18 cellular contexts compared by ENCODE assay signal in genomic region chr11:2914475-2915195, GRCh38. TPM values are rescaled to one million over a fixed set of nuclear protein-coding genes. Genes with fewer than 3 reads are reported as not detected.
DNase-seq lines count a peak whose midpoint lies in the region; ATAC-seq and TF ChIP-seq lines count a peak whose summit lies in the region.
"Had no signal": no experiment of that assay in that cellular context is flagged by ENCODE, and none has a peak within 500 bp of the region (broad histone marks: within the 10 kb centered on the region; RNA-seq: fewer than 3 reads in every experiment).

No MANE protein-coding gene starts in this region.

- POLR2A ChIA-PET in naive thymus-derived CD4-positive, alpha-beta T cell (lab: Charles Lee): no interaction called here

- no peaks in the 10 kb centered on the region for H3K36me3 ChIP-seq in psoas muscle (ENCODE audit: insufficient read depth in 1 of 2, low read depth in 1 of 2)
- H3K36me3 ChIP-seq in naive thymus-derived CD4-positive, alpha-beta T cell (ENCODE audit: control insufficient read depth in 2 of 3, insufficient read depth in 3 of 3, low read length in 3 of 3): no peaks in the 10 kb centered on the region

- H3K27me3 Mint-ChIP-seq in naive thymus-derived CD4-positive, alpha-beta T cell: no peaks in the 10 kb centered on the region
- H3K27me3 Mint-ChIP-seq: CD8-positive, alpha-beta memory T cell; naive thymus-derived CD8-positive, alpha-beta T cell; T-cell had no signal

- no peaks in the 10 kb centered on the region for H3K4me1 ChIP-seq in psoas muscle
- peaks cover 0 to 5% of the 10 kb centered on the region in 2 donors for H3K4me1 ChIP-seq in naive thymus-derived CD4-positive, alpha-beta T cell (ENCODE audit: control insufficient read depth in 2 of 2, insufficient read depth in 2 of 2, low read length in 2 of 2)

- no peak overlapping the region for H3K27ac Mint-ChIP-seq in naive thymus-derived CD4-positive, alpha-beta T cell
- H3K27ac Mint-ChIP-seq: activated naive CD4-positive, alpha-beta T cell treated with anti-CD3 and anti-CD28 coated beads for 36 hours; brain had no signal

- no peaks in the 10 kb centered on the region for H3K9me3 Mint-ChIP-seq in naive thymus-derived CD4-positive, alpha-beta T cell
- H3K9me3 Mint-ChIP-seq: activated naive CD4-positive, alpha-beta T cell treated with anti-CD3 and anti-CD28 coated beads for 36 hours; brain; CD8-positive, alpha-beta memory T cell; naive thymus-derived CD8-positive, alpha-beta T cell; T-cell had no signal

- WGBS in psoas muscle, 3 donors: 67 to 72% (median 69%) methylated on average over 18 of the region's 18 CpGs

- H3K4me3 ChIP-seq in psoas muscle: no peak overlapping the region
- no peak overlapping the region for H3K4me3 ChIP-seq in naive thymus-derived CD4-positive, alpha-beta T cell (ENCODE audit: low read length)

- H3K4me3 Mint-ChIP-seq in naive thymus-derived CD4-positive, alpha-beta T cell: peak overlapping the region in 1 of 10 donors; percentile 16
- H3K4me3 Mint-ChIP-seq: activated naive CD4-positive, alpha-beta T cell treated with anti-CD3 and anti-CD28 coated beads for 36 hours; brain had no signal

- peaks cover 5 to 14% (median 11%) of the 10 kb centered on the region in 7 donors for H3K4me1 Mint-ChIP-seq in naive thymus-derived CD4-positive, alpha-beta T cell

- H3K9me3 ChIP-seq in psoas muscle: no peaks in the 10 kb centered on the region
- H3K9me3 ChIP-seq in naive thymus-derived CD4-positive, alpha-beta T cell (ENCODE audit: control insufficient read depth in 2 of 3, low read length in 3 of 3): no peaks in the 10 kb centered on the region

- peak; percentile 66 for ATAC-seq in Right ventricle myocardium inferior
- peak; percentile 25 to 60 (median 51) for ATAC-seq in psoas muscle
- ATAC-seq in naive thymus-derived CD4-positive, alpha-beta T cell: no peak
- ATAC-seq: activated CD4-positive, CD25-positive, alpha-beta regulatory T cell treated with anti-CD3 and anti-CD28 coated beads, Interleukin-2, amount 50 U/mL, for 24 hours had no signal

- peak; percentile 39 for DNase-seq in DMS 273 (lab: John Stamatoyannopoulos, UW; ENCODE audit: unreplicated experiment)
- DNase-seq in DMS 273 treated with DMSO at 0.1 percent for 48 hours (lab: John Stamatoyannopoulos, UW): no peak
- DNase-seq in NCI-H2029 (lab: John Stamatoyannopoulos, UW): peak; percentile 80
- no peak for DNase-seq in Right ventricle myocardium inferior (ENCODE audit: missing footprints)
- no peak for DNase-seq in psoas muscle
- DNase-seq in hepatic stellate cell (ENCODE audit: low spot score): no peak
- no peak for DNase-seq in caudate nucleus (lab: John Stamatoyannopoulos, UW)
- DNase-seq in naive thymus-derived CD4-positive, alpha-beta T cell: no peak
- DNase-seq: 8988T; activated CD8-positive, alpha-beta memory T cell treated with anti-CD3 and anti-CD28 coated beads, Interleukin-2, amount 50 U/mL, for 4 hours; activated naive CD4-positive, alpha-beta T cell treated with anti-CD3 and anti-CD28 coated beads for 36 hours; CD8-positive, alpha-beta memory T cell; effector CD4-positive, alpha-beta T cell; naive thymus-derived CD8-positive, alpha-beta T cell; OCI-M1; T-cell had no signal

- peaks cover 0 to 1% (median 0%) of the 10 kb centered on the region in 3 donors for H3K27me3 ChIP-seq in psoas muscle (ENCODE audit: insufficient read depth in 3 of 3, low read length in 2 of 3)
- H3K27me3 ChIP-seq in naive thymus-derived CD4-positive, alpha-beta T cell (ENCODE audit: control insufficient read depth in 2 of 2, insufficient read depth in 2 of 2, low read length in 2 of 2): no peaks in the 10 kb centered on the region

- CTCF ChIA-PET in naive thymus-derived CD4-positive, alpha-beta T cell (lab: Charles Lee): no interaction called here

- intact Hi-C loops in Right ventricle myocardium inferior (cut with DNase I): no loop called here
- intact Hi-C loops in psoas muscle (cut with DNase I): no loop called here
- intact Hi-C loops in naive thymus-derived CD4-positive, alpha-beta T cell (cut with micrococcal nuclease): no loop called here

- TF ChIP-seq CTCF in psoas muscle (IDR thresholded peaks at IDR 0.05): no peak

- no peaks in the 10 kb centered on the region for H3K36me3 Mint-ChIP-seq in naive thymus-derived CD4-positive, alpha-beta T cell
- H3K36me3 Mint-ChIP-seq: brain; CD8-positive, alpha-beta memory T cell; naive thymus-derived CD8-positive, alpha-beta T cell; T-cell had no signal

- no peak overlapping the region for H3K27ac ChIP-seq in psoas muscle
- H3K27ac ChIP-seq in caudate nucleus (ENCODE audit: low read depth, low read length): no peak overlapping the region
- no peak overlapping the region for H3K27ac ChIP-seq in naive thymus-derived CD4-positive, alpha-beta T cell (ENCODE audit: low read depth, low read length)

RNA-seq across cellular contexts. Expression of gene PHLDA2, which starts 14.6 kb away (rescaled TPM):
- 0.65 TPM for total RNA-seq in Right ventricle myocardium inferior
- total RNA-seq in psoas muscle: 1 to 10 TPM in 1 of 4 donors, under 1 TPM in 3; 0.49 to 1.1 (median 0.69) TPM
- 1 to 10 TPM in 1 of 3 donors, under 1 TPM in 2; 0.87 to 7.3 (median 0.97) TPM for polyA plus RNA-seq in psoas muscle
- total RNA-seq in naive thymus-derived CD4-positive, alpha-beta T cell: 1 to 10 TPM in 3 of 5 experiments, not detected in 2; 2.5 to 7.9 (median 4.5) TPM
- not detected for polyA plus RNA-seq in naive thymus-derived CD4-positive, alpha-beta T cell
- polyA plus RNA-seq: naive thymus-derived CD8-positive, alpha-beta T cell had no signal

RNA-seq across cellular contexts. Expression of gene CDKN1C, which starts 29.1 kb away (rescaled TPM):
- 40.0 TPM for total RNA-seq in Right ventricle myocardium inferior
- total RNA-seq in psoas muscle: 10 to 100 TPM; 14.3 to 37.7 (median 27.9) TPM
- polyA plus RNA-seq in psoas muscle: 10 to 100 TPM; 24.5 to 49.4 (median 30.7) TPM
- 10 to 100 TPM in 1 of 5 experiments, 1 to 10 TPM in 3, under 1 TPM in 1; 0.53 to 36.0 (median 6.0) TPM for total RNA-seq in naive thymus-derived CD4-positive, alpha-beta T cell
- under 1 TPM; 0.35 to 0.94 TPM for polyA plus RNA-seq in naive thymus-derived CD4-positive, alpha-beta T cell

Comparison
In these comparisons a context has a peak if more than half of its experiments do, and no peak if none do; other contexts are left out.
1. DNase-seq: peak in DMS 273 (single experiment) and NCI-H2029 (single experiment); none in DMS 273 treated with DMSO at 0.1 percent for 48 hours (single experiment), Right ventricle myocardium inferior (single experiment), psoas muscle (0 of 2), hepatic stellate cell (single experiment), caudate nucleus (0 of 61) and naive thymus-derived CD4-positive, alpha-beta T cell (0 of 9).